In the genomic region with DNA sequence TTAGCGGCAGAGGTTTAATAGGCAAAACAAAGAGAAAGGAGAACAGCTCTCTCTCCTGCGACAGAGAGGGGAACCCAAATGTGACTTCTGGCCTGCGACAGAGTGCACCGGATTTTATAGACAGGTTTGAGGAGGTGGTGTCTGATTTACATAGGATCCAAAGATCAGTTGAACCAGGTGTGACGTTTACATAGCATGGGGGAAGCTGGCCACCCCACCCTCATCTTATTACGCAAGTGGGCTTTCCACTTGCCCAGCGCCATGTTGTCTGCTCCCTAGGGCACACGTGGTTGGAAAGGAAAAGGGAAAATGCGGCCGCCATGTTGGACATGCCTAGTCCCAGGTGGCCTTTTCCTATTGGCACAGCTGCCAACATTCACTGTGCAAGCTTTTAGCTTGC, we compare ENCODE assay signal across 20 cellular contexts. TPM values are rescaled to one million over a fixed set of nuclear protein-coding genes. Genes with fewer than 3 reads are reported as not detected.
DNase-seq lines count a peak whose midpoint lies in the region; ATAC-seq, FAIRE-seq and TF ChIP-seq lines count a peak whose summit lies in the region.
"Had no signal": no experiment of that assay in that cellular context is flagged by ENCODE, and none has a peak within 500 bp of the region (broad histone marks: within the 10 kb centered on the region; RNA-seq: fewer than 3 reads in every experiment).

No MANE protein-coding gene starts in this region.

- H3K4me1 Mint-ChIP-seq in brain: peaks cover 28% of the 10 kb centered on the region
- H3K4me1 Mint-ChIP-seq in progenitor cell of endocrine pancreas (ENCODE audit: low read depth): peaks cover 18% of the 10 kb centered on the region
- H3K4me1 Mint-ChIP-seq: CD8-positive, alpha-beta memory T cell; IgD-negative memory B cell had no signal

- H3K27ac ChIP-seq in HepG2 (ENCODE audit: extremely low read length, insufficient read depth, low read length): no peak overlapping the region
- H3K27ac ChIP-seq: 22Rv1, BLaER1, GM23248 had no signal

- peak; percentile 3 for DNase-seq in activated CD8-positive, alpha-beta memory T cell treated with anti-CD3 and anti-CD28 coated beads for 24 hours
- DNase-seq in activated CD8-positive, alpha-beta memory T cell treated with anti-CD3 and anti-CD28 coated beads, Interleukin-2, amount 50 U/mL, for 48 hours: no peak
- DNase-seq in HepG2 (ENCODE audit: low spot score) (peak; percentile 29), progenitor cell of endocrine pancreas (ENCODE audit: low spot score, unreplicated experiment) (no peak), activated gamma-delta T cell treated with Interleukin-2 at 50 U/mL for 16 hours (no peak), HUDEP-2 (lab: John Stamatoyannopoulos, UW; ENCODE audit: unreplicated experiment in 76 of 76) (no peak), HuH-7 (ENCODE audit: low spot score) (no peak)
- DNase-seq: CD8-positive, alpha-beta memory T cell; DMS79 had no signal

- no peak overlapping the region for H2AFZ ChIP-seq in HepG2 (ENCODE audit: low read length)
- H2AFZ ChIP-seq: GM23248 had no signal

- in situ Hi-C loops in HepG2 (cut with HindIII; ENCODE audit: extremely low pct_ligation_motif_present, low pct_unique_long_range_greater_than_20kb): loop anchor here (25.0 kb wide), 1 partner anchor 624 kb away; a partner anchor contains a TSS

- 55% methylated on average over 9 of the region's 10 CpGs for WGBS in HepG2 (ENCODE audit: low lambda C conversion rate)

- H3K9me3 ChIP-seq in HepG2 (ENCODE audit: low read length): no peaks in the 10 kb centered on the region
- H3K9me3 ChIP-seq: BLaER1, HAP-1 had no signal

- FAIRE-seq in HepG2 (lab: Jason Lieb, UNC): no peak
- FAIRE-seq: GM12878, GM18507, HTR-8/SVneo had no signal

- no peak overlapping the region for H3K9ac ChIP-seq in HepG2 (ENCODE audit: insufficient read depth, low read depth, low read length)
- H3K9ac ChIP-seq: BLaER1, GM23248 had no signal

- TF ChIP-seq RAD21 in HepG2 (CRISPR knock-in tag; IDR thresholded peaks at IDR 0.05): no peak

- no peak for TF ChIP-seq POLR2A in HepG2 (IDR thresholded peaks at IDR 0.05; ENCODE audit: insufficient read depth in 1 of 2, low read depth in 2 of 2, low read length in 2 of 2)

- CTCF ChIA-PET in HepG2 (lab: Yijun Ruan, JAX; ENCODE audit: low intra/inter-chr PET ratio, low total read pairs): no interaction called here

- no peaks in the 10 kb centered on the region for H3K36me3 ChIP-seq in HepG2 (replicated peaks in 1 of 2; ENCODE audit: control insufficient read depth in 1 of 2, insufficient read depth in 2 of 2, low read length in 2 of 2)
- H3K36me3 ChIP-seq: BLaER1, HAP-1 had no signal

- H3K27ac Mint-ChIP-seq in brain (peak overlapping the region in 3 of 5 experiments; percentile 83 to 92 (median 90)), progenitor cell of endocrine pancreas (peak overlapping the region; percentile 14)
- H3K27ac Mint-ChIP-seq: CD8-positive, alpha-beta memory T cell; IgD-negative memory B cell had no signal

- H3K36me3 Mint-ChIP-seq in brain (no peaks in the 10 kb centered on the region), progenitor cell of endocrine pancreas (ENCODE audit: insufficient read depth) (peaks cover 10% of the 10 kb centered on the region)
- H3K36me3 Mint-ChIP-seq: CD8-positive, alpha-beta memory T cell had no signal

- no peaks in the 10 kb centered on the region for H3K79me2 ChIP-seq in HepG2 (ENCODE audit: insufficient read depth, low read length)

- H3K4me2 ChIP-seq in HepG2 (ENCODE audit: low read depth, low read length): 0 out of 2 replicates have a peak overlapping the region, but pooled peaks have one; percentile 4
- H3K4me2 ChIP-seq: BLaER1 had no signal

- TF ChIP-seq CTCF in brain (conservative IDR thresholded peaks at IDR 0.05) (no peak), HepG2 (CRISPR knock-in tag; IDR thresholded peaks at IDR 0.05) (no peak), progenitor cell of endocrine pancreas (IDR thresholded peaks at IDR 0.05; ENCODE audit: unreplicated experiment) (no peak)

- H3K27me3 Mint-ChIP-seq in brain (no peaks in the 10 kb centered on the region), progenitor cell of endocrine pancreas (no peaks in the 10 kb centered on the region)

- H4K20me1 ChIP-seq in HepG2 (ENCODE audit: insufficient read depth, low read length): no peaks in the 10 kb centered on the region
- H4K20me1 ChIP-seq: BLaER1 had no signal

- BruUV-seq in HepG2 (replicated peaks; lab: Mats Ljungman, UMichigan): no TSS peak

- POLR2A ChIA-PET in HepG2 (lab: Yijun Ruan, JAX): interaction anchor here (1.3 kb wide), 1 partner anchor 178 kb away, joined by 3 read pairs; a partner anchor contains a TSS

- peaks cover 0 to 3% of the 10 kb centered on the region in 2 experiments; a peak in 2 of 5 replicates for H3K27me3 ChIP-seq in HepG2 (ENCODE audit: control insufficient read depth in 1 of 2, insufficient read depth in 2 of 2, low read length in 2 of 2)
- H3K27me3 ChIP-seq: BLaER1 had no signal

- TF ChIP-seq EP300 in HepG2 (IDR thresholded peaks at IDR 0.05; ENCODE audit: low read depth in 2 of 2, low read length in 2 of 2): no peak
- no peak for TF ChIP-seq EP300 in HepG2 (CRISPR knock-in tag; IDR thresholded peaks at IDR 0.05; ENCODE audit: borderline replicate concordance)

- H3K9me3 Mint-ChIP-seq in brain: no peaks in the 10 kb centered on the region
- H3K9me3 Mint-ChIP-seq in progenitor cell of endocrine pancreas (ENCODE audit: low read depth): peaks cover 5% of the 10 kb centered on the region
- H3K9me3 Mint-ChIP-seq: CD8-positive, alpha-beta memory T cell; IgD-negative memory B cell had no signal

- H3K4me3 Mint-ChIP-seq in brain: no peak overlapping the region
- no peak overlapping the region for H3K4me3 Mint-ChIP-seq in progenitor cell of endocrine pancreas (ENCODE audit: low read depth)
- H3K4me3 Mint-ChIP-seq: CD8-positive, alpha-beta memory T cell; IgD-negative memory B cell had no signal

- intact Hi-C loops in HepG2 (cut with micrococcal nuclease; ENCODE audit: unreplicated experiment): no loop called here

- H3K4me1 ChIP-seq in HepG2 (ENCODE audit: insufficient read depth, low read length): peaks cover 40% of the 10 kb centered on the region
- H3K4me1 ChIP-seq: BLaER1 had no signal

- ATAC-seq in HepG2: no peak
- ATAC-seq: GM12878 had no signal

- 0 out of 6 replicates have a peak overlapping the region, but pooled peaks of 1 of the 3 experiments have one; percentile 8 for H3K4me3 ChIP-seq in HepG2 (replicated peaks in 1 of 3; ENCODE audit: insufficient read depth in 1 of 3, low read depth in 2 of 3, low read length in 3 of 3)
- H3K4me3 ChIP-seq: BLaER1, GM12878, GM23248, HAP-1 had no signal

TF ChIP-seq in HepG2, 621 proteins besides CTCF, POLR2A, EP300 and RAD21 (continues in another document):
- TF ChIP-seq EHMT2 (IDR thresholded peaks at IDR 0.05; ENCODE audit: borderline replicate concordance, low read depth, low read length): peak; percentile 67; the same call in 1 of the 2 replicates
- no peak for TF ChIP-seq ZNF605 (CRISPR knock-in tag; IDR thresholded peaks at IDR 0.05)
- TF ChIP-seq ZNF431 (CRISPR knock-in tag; IDR thresholded peaks at IDR 0.05; ENCODE audit: borderline replicate concordance, low read depth): no peak
- TF ChIP-seq, protein P1, sequence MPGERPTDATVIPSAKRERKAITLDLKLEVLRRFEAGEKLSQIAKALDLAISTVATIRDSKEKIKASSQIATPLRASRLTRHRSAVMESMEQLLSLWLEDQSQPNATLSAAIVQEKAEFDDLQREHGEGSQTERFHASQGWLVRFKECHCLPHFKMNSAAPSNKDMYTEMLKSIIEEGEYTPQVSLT (CRISPR knock-in tag; IDR thresholded peaks at IDR 0.05; ENCODE audit: borderline replicate concordance, low read depth): no peak
- no peak for TF ChIP-seq ZNF75D (CRISPR knock-in tag; IDR thresholded peaks at IDR 0.05; ENCODE audit: borderline replicate concordance)
- TF ChIP-seq, protein P2, sequence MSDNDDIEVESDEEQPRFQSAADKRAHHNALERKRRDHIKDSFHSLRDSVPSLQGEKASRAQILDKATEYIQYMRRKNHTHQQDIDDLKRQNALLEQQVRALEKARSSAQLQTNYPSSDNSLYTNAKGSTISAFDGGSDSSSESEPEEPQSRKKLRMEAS (IDR thresholded peaks at IDR 0.05): peak; percentile 40; the same call in 1 of the 2 replicates
- TF ChIP-seq ZNF644 (CRISPR knock-in tag; IDR thresholded peaks at IDR 0.05; ENCODE audit: low read depth): peak; percentile 98
- no peak for TF ChIP-seq NKX3-1 (CRISPR knock-in tag; IDR thresholded peaks at IDR 0.05)
- peak; percentile 58 for TF ChIP-seq YY1 (IDR thresholded peaks at IDR 0.05; ENCODE audit: insufficient read depth, insufficient replicate concordance, low read depth, low read length)
- no peak for TF ChIP-seq KLF16 (CRISPR knock-in tag; IDR thresholded peaks at IDR 0.05)
- no peak for TF ChIP-seq SP1 (IDR thresholded peaks at IDR 0.05)
- no peak for TF ChIP-seq SP1 (CRISPR knock-in tag; IDR thresholded peaks at IDR 0.05)

RNA-seq across cellular contexts. Expression of a gene that starts 17.4 kb away (rescaled TPM):
- not detected for polyA plus RNA-seq in brain (ENCODE audit: insufficient read depth, low read depth, low replicate concordance)
- total RNA-seq in HepG2 (2016; rRNA removed; fragmentation: Illumina TruSeq; extraction: Trizol): 0.11 and 0.28 TPM in 2 replicates
- total RNA-seq in HepG2 (2016; cell fraction: cytosol; rRNA removed; fragmentation: Illumina TruSeq; extraction: Trizol; ENCODE audit: low read depth): 0.30 TPM in 1 of 2 replicates, not detected in the other
- total RNA-seq in HepG2 (2016; cell fraction: insoluble cytoplasmic fraction; rRNA removed; fragmentation: Illumina TruSeq; extraction: Trizol): 0.22 and 0.32 TPM in 2 replicates
- total RNA-seq in HepG2 (2016; cell fraction: membrane; rRNA removed; fragmentation: Illumina TruSeq; extraction: Trizol): 0.34 TPM in 1 of 2 replicates, not detected in the other
- not detected in 2 replicates for total RNA-seq in HepG2 (2016; cell fraction: nucleus; rRNA removed; fragmentation: Illumina TruSeq; extraction: Trizol)
- 0.22 TPM in 1 of 2 replicates, not detected in the other for polyA plus RNA-seq in HepG2 (2011; rRNA removed)
- polyA plus RNA-seq in HepG2 (2011; cell fraction: cytosol; rRNA removed): 0.08 and 0.09 TPM in 2 replicates
- polyA plus RNA-seq in HepG2 (2011; cell fraction: nucleus; rRNA removed): 0.21 TPM in 1 of 2 replicates, not detected in the other
- polyA plus RNA-seq in HepG2 (2012): 0.07 and 0.24 TPM in 2 replicates
- not detected in 2 replicates for polyA plus RNA-seq in HepG2 (2016; cell fraction: cytosol; fragmentation: Illumina TruSeq; extraction: Trizol; ENCODE audit: low read depth)
- not detected in 2 replicates for polyA plus RNA-seq in HepG2 (2016; cell fraction: insoluble cytoplasmic fraction; fragmentation: Illumina TruSeq; extraction: Trizol; ENCODE audit: low read depth)
- not detected in 2 replicates for polyA plus RNA-seq in HepG2 (2016; cell fraction: membrane; fragmentation: Illumina TruSeq; extraction: Trizol; ENCODE audit: low read depth)
- polyA plus RNA-seq in HepG2 (2016; cell fraction: nucleus; fragmentation: Illumina TruSeq; extraction: Trizol; ENCODE audit: insufficient read depth, low read depth): not detected in 2 replicates
- polyA minus RNA-seq in HepG2 (2011; rRNA and poly(A)+ RNA removed; ENCODE audit: low replicate concordance): 0.35 TPM in 1 of 2 replicates, not detected in the other
- polyA minus RNA-seq in HepG2 (2011; cell fraction: cytosol; rRNA and poly(A)+ RNA removed): not detected in 2 replicates
- 0.52 TPM in 1 of 2 replicates, not detected in the other for polyA minus RNA-seq in HepG2 (2011; cell fraction: nucleus; rRNA and poly(A)+ RNA removed)
- total RNA-seq in progenitor cell of endocrine pancreas: 1.1 and 1.4 TPM in 2 replicates
- total RNA-seq: A673, G401, GM23248 had no signal
- polyA plus RNA-seq: CD8-positive, alpha-beta memory T cell; GM23248; IgD-negative memory B cell had no signal

Comparison
In these comparisons a context has a peak if more than half of its experiments do, and no peak if none do; other contexts are left out.
1. DNase-seq: peak in activated CD8-positive, alpha-beta memory T cell treated with anti-CD3 and anti-CD28 coated beads for 24 hours (single experiment) and HepG2 (single experiment); none in activated CD8-positive, alpha-beta memory T cell treated with anti-CD3 and anti-CD28 coated beads, Interleukin-2, amount 50 U/mL, for 48 hours (single experiment), progenitor cell of endocrine pancreas (single experiment), activated gamma-delta T cell treated with Interleukin-2 at 50 U/mL for 16 hours (single experiment), HUDEP-2 (0 of 76) and HuH-7 (single experiment).